ENCODE assay signal across 24 cellular contexts in the genomic region with DNA sequence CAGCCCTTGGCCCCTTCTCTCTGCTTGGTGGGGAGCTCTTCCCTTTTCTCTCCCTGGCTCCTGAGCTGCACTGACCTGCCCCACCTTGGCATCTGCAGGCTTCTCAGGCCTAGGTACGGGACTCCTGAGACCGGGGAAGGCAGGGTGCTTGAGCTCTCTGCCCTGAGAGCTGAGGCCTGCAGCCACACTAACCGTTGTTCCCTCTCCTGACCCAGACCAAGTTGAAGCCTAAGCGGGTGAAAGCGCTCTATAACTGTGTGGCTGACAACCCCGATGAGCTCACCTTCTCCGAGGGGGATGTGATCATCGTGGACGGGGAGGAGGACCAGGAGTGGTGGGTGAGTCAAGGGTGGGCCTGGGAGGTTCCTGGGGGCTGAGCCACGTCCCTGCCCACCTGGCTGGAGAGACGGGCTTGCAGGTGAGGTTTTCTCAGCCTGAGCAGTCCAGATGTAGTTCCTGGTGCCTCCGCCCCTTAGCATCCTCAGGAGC. TPM values are rescaled to one million over a fixed set of nuclear protein-coding genes. Genes with fewer than 3 reads are reported as not detected.
DNase-seq lines count a peak whose midpoint lies in the region; ATAC-seq and TF ChIP-seq lines count a peak whose summit lies in the region.
"Had no signal": no experiment of that assay in that cellular context is flagged by ENCODE, and none has a peak within 500 bp of the region (broad histone marks: within the 10 kb centered on the region; RNA-seq: fewer than 3 reads in every experiment).

No MANE protein-coding gene starts in this region.

- DNase-seq in T-helper 17 cell = no peak
- DNase-seq in mesenchymal stem cell = no peak
- DNase-seq in sigmoid colon = peak; percentile 56
- DNase-seq in T-cell = no peak
- no peak for DNase-seq in naive thymus-derived CD8-positive, alpha-beta T cell
- DNase-seq: activated CD4-positive, alpha-beta T cell treated with anti-CD3 and anti-CD28 coated beads for 1 hour; activated gamma-delta T cell; activated naive CD8-positive, alpha-beta T cell treated with anti-CD3 and anti-CD28 coated beads, Interleukin-2, amount 50 U/mL, for 24 hours; activated T-cell treated with anti-CD3 and anti-CD28 coated beads for 4 hours; AML-193; central memory CD4-positive, alpha-beta T cell; left lung; natural killer cell; NCI-H1417 treated with DMSO at 0.1 percent for 48 hours; NCI-H2081; NCI-H226; NCI-H748 treated with DMSO at 0.1 percent for 48 hours; stimulated activated CD4-positive, alpha-beta T cell treated with anti-CD3 and anti-CD28 coated beads, Interleukin-2, amount 100 ng/mL, for 48 hours had no signal

- H3K4me1 ChIP-seq in BLaER1 (peaks cover 37% of the 10 kb centered on the region), mesenchymal stem cell (ENCODE audit: control insufficient read depth, insufficient read depth, low read depth, low read length) (peaks cover 3% of the 10 kb centered on the region), sigmoid colon (peaks cover 0 to 40% (median 26%) of the 10 kb centered on the region in 4 donors)
- H3K4me1 ChIP-seq: left lung, pancreas, right atrium auricular region had no signal

- intact Hi-C loops in sigmoid colon (cut with DNase I) = no loop called here

- H3K27me3 Mint-ChIP-seq in T-helper 17 cell (no peaks in the 10 kb centered on the region), T-cell (no peaks in the 10 kb centered on the region)
- peaks cover 0 to 7% (median 0%) of the 10 kb centered on the region in 5 donors for H3K27me3 Mint-ChIP-seq in naive thymus-derived CD8-positive, alpha-beta T cell
- H3K27me3 Mint-ChIP-seq: activated naive CD8-positive, alpha-beta T cell treated with anti-CD3 and anti-CD28 coated beads, Interleukin-2, amount 50 U/mL, for 24 hours had no signal

- TF ChIP-seq EP300 in sigmoid colon (IDR thresholded peaks at IDR 0.05) = no peak

- peaks cover 11% of the 10 kb centered on the region for H3K79me1 ChIP-seq in mesenchymal stem cell (replicated peaks; ENCODE audit: low read length, poor library complexity, severe bottlenecking)

- H3K4me3 ChIP-seq in BLaER1 (no peak overlapping the region), mesenchymal stem cell (ENCODE audit: insufficient read depth in 1 of 2, low read depth in 1 of 2, low read length in 2 of 2) (no peak overlapping the region), sigmoid colon (no peak overlapping the region)
- H3K4me3 ChIP-seq: left lung, pancreas, right atrium auricular region had no signal

- no peaks in the 10 kb centered on the region for H3K9me3 ChIP-seq in BLaER1
- H3K9me3 ChIP-seq in T-helper 17 cell (ENCODE audit: control insufficient read depth, low read length, poor library complexity, severe bottlenecking) = no peaks in the 10 kb centered on the region
- no peaks in the 10 kb centered on the region for H3K9me3 ChIP-seq in mesenchymal stem cell (ENCODE audit: control insufficient read depth, low read length)
- no peaks in the 10 kb centered on the region for H3K9me3 ChIP-seq in sigmoid colon
- H3K9me3 ChIP-seq: left lung, pancreas, right atrium auricular region had no signal

- no peak overlapping the region for H2AFZ ChIP-seq in mesenchymal stem cell (ENCODE audit: low read depth, low read length)

- H3K4me2 ChIP-seq in BLaER1 (peak overlapping the region; percentile 55), mesenchymal stem cell (ENCODE audit: low read length, poor library complexity, severe bottlenecking) (no peak overlapping the region)

- H4K8ac ChIP-seq in mesenchymal stem cell (ENCODE audit: low read length) = no peak overlapping the region

- H3K27ac ChIP-seq in BLaER1 (peak overlapping the region; percentile 66), mesenchymal stem cell (ENCODE audit: low read length, poor library complexity, severe bottlenecking) (no peak overlapping the region), sigmoid colon (peak overlapping the region in 1 of 4 donors; percentile 12)
- H3K27ac ChIP-seq: left lung, pancreas, right atrium auricular region had no signal

- no peaks in the 10 kb centered on the region for H4K20me1 ChIP-seq in BLaER1

- ATAC-seq in T-helper 17 cell = no peak
- no peak for ATAC-seq in T-cell (replicated peaks in 1 of 4)
- no peak for ATAC-seq in naive thymus-derived CD8-positive, alpha-beta T cell
- no peak for ATAC-seq in GM21737 (IDR thresholded peaks at IDR 0.05; ENCODE audit: unreplicated experiment)
- no peak for ATAC-seq in HG03457 (IDR thresholded peaks at IDR 0.05; ENCODE audit: unreplicated experiment)
- ATAC-seq: activated naive CD8-positive, alpha-beta T cell treated with anti-CD3 and anti-CD28 coated beads, Interleukin-2, amount 50 U/mL, for 24 hours; left lung; natural killer cell; pancreas had no signal

- H4K91ac ChIP-seq in mesenchymal stem cell (ENCODE audit: low read length) = peak overlapping the region; percentile 4

- H3K36me3 ChIP-seq in BLaER1 (peaks cover 83% of the 10 kb centered on the region), mesenchymal stem cell (ENCODE audit: control insufficient read depth in 1 of 2, insufficient read depth in 2 of 2, low read depth in 1 of 2, low read length in 2 of 2) (peaks cover 50 to 69% of the 10 kb centered on the region in 2 experiments), sigmoid colon (peaks cover 0 to 42% (median 6%) of the 10 kb centered on the region in 4 donors)

- H3K36me3 Mint-ChIP-seq in T-helper 17 cell (ENCODE audit: low read depth) = no peaks in the 10 kb centered on the region
- peaks cover 3% of the 10 kb centered on the region for H3K36me3 Mint-ChIP-seq in T-cell
- peaks cover 0 to 3% (median 0%) of the 10 kb centered on the region in 3 donors for H3K36me3 Mint-ChIP-seq in naive thymus-derived CD8-positive, alpha-beta T cell
- H3K36me3 Mint-ChIP-seq: natural killer cell had no signal

- CTCF ChIA-PET in T-cell (lab: Charles Lee) = interaction anchor here in 1 of 2 donors (0.5 kb wide), 1 partner anchor 1628 kb away, joined by 3 read pairs; no protein-coding TSS in a partner anchor

- POLR2A ChIA-PET in T-cell (lab: Charles Lee) = interaction anchor here in 1 of 2 donors (0.5 kb wide), 1 partner anchor 485 kb away, joined by 13 read pairs; no protein-coding TSS in a partner anchor
- POLR2A ChIA-PET in naive thymus-derived CD8-positive, alpha-beta T cell (lab: Charles Lee) = no interaction called here

- H3K18ac ChIP-seq in mesenchymal stem cell (ENCODE audit: low read depth in 1 of 2, low read length in 2 of 2) = no peak overlapping the region

- WGBS in mesenchymal stem cell = 94% methylated on average over 12 of the region's 12 CpGs
- WGBS in sigmoid colon, 2 donors = 94 to 95% methylated on average over 12 of the region's 12 CpGs

- no peak for TF ChIP-seq POLR2A in sigmoid colon (IDR thresholded peaks at IDR 0.05)

- H3K23ac ChIP-seq in mesenchymal stem cell (ENCODE audit: low read length in 2 of 2) = no peak overlapping the region

- no peak overlapping the region for H3K4ac ChIP-seq in mesenchymal stem cell (ENCODE audit: low read depth in 1 of 2, low read length in 2 of 2)

- no peak overlapping the region for H2AK5ac ChIP-seq in mesenchymal stem cell (ENCODE audit: low read length, severe bottlenecking)

- H3K9me3 Mint-ChIP-seq in T-cell = no peaks in the 10 kb centered on the region
- no peaks in the 10 kb centered on the region for H3K9me3 Mint-ChIP-seq in naive thymus-derived CD8-positive, alpha-beta T cell
- H3K9me3 Mint-ChIP-seq: activated naive CD8-positive, alpha-beta T cell treated with anti-CD3 and anti-CD28 coated beads, Interleukin-2, amount 50 U/mL, for 24 hours; natural killer cell; T-helper 1 cell treated with Interleukin-12 subunit alpha and Interleukin-12 subunit beta and Interleukin-4 antibody, amounts not matched to agents 30 μg/mL and 1 μg/mL, for 36 hours had no signal

- no peak overlapping the region for H2BK12ac ChIP-seq in mesenchymal stem cell (ENCODE audit: low read length in 2 of 2)

- H3K9ac ChIP-seq in BLaER1 (no peak overlapping the region; the same call in 1 of the 2 replicates), mesenchymal stem cell (ENCODE audit: low read length) (no peak overlapping the region)

- H3K27ac Mint-ChIP-seq in T-helper 17 cell (peak overlapping the region; percentile 39), T-cell (no peak overlapping the region)
- H3K27ac Mint-ChIP-seq in naive thymus-derived CD8-positive, alpha-beta T cell = no peak overlapping the region
- H3K27ac Mint-ChIP-seq: activated naive CD8-positive, alpha-beta T cell treated with anti-CD3 and anti-CD28 coated beads, Interleukin-2, amount 50 U/mL, for 24 hours; T-helper 1 cell treated with Interleukin-12 subunit alpha and Interleukin-12 subunit beta and Interleukin-4 antibody, amounts not matched to agents 30 μg/mL and 1 μg/mL, for 36 hours had no signal

- H2BK120ac ChIP-seq in mesenchymal stem cell (ENCODE audit: low read depth, low read length) = no peak overlapping the region

- no peak overlapping the region for H2BK15ac ChIP-seq in mesenchymal stem cell (ENCODE audit: low read depth, poor library complexity, severe bottlenecking)

- no peak overlapping the region for H3K14ac ChIP-seq in mesenchymal stem cell (ENCODE audit: low read length in 2 of 2)

- H3K27me3 ChIP-seq in BLaER1 = no peaks in the 10 kb centered on the region
- no peaks in the 10 kb centered on the region for H3K27me3 ChIP-seq in mesenchymal stem cell (ENCODE audit: control insufficient read depth in 1 of 2, insufficient read depth in 1 of 2, low read length in 2 of 2)
- H3K27me3 ChIP-seq in sigmoid colon = no peaks in the 10 kb centered on the region
- H3K27me3 ChIP-seq: left lung, pancreas, right atrium auricular region had no signal

- H2BK5ac ChIP-seq in mesenchymal stem cell (ENCODE audit: low read depth, low read length, poor library complexity, severe bottlenecking) = no peak overlapping the region

- H3K4me3 Mint-ChIP-seq in T-helper 17 cell (no peak overlapping the region), T-cell (no peak overlapping the region)
- no peak overlapping the region for H3K4me3 Mint-ChIP-seq in naive thymus-derived CD8-positive, alpha-beta T cell
- H3K4me3 Mint-ChIP-seq: activated naive CD8-positive, alpha-beta T cell treated with anti-CD3 and anti-CD28 coated beads, Interleukin-2, amount 50 U/mL, for 24 hours; natural killer cell; T-helper 1 cell treated with Interleukin-12 subunit alpha and Interleukin-12 subunit beta and Interleukin-4 antibody, amounts not matched to agents 30 μg/mL and 1 μg/mL, for 36 hours had no signal

- no peak for TF ChIP-seq CTCF in sigmoid colon (IDR thresholded peaks at IDR 0.05)

- H3K4me1 Mint-ChIP-seq in T-helper 17 cell = peaks cover 7% of the 10 kb centered on the region
- H3K4me1 Mint-ChIP-seq in T-cell = peaks cover 5 to 9% (median 6%) of the 10 kb centered on the region in 3 donors
- peaks cover 0 to 4% (median under 1%) of the 10 kb centered on the region in 4 donors for H3K4me1 Mint-ChIP-seq in naive thymus-derived CD8-positive, alpha-beta T cell
- H3K4me1 Mint-ChIP-seq: activated naive CD8-positive, alpha-beta T cell treated with anti-CD3 and anti-CD28 coated beads, Interleukin-2, amount 50 U/mL, for 24 hours had no signal

RNA-seq across cellular contexts. Expression of a gene that starts 22.2 kb away (rescaled TPM):
- total RNA-seq in T-helper 17 cell = 10 to 100 TPM; 62.6 to 74.9 TPM
- polyA plus RNA-seq in mesenchymal stem cell (2013, experiment 1 of 2) = 138 TPM
- 132 TPM for polyA plus RNA-seq in mesenchymal stem cell (2013, experiment 2 of 2)
- 10 to 100 TPM; 52.3 to 75.6 (median 61.6) TPM for total RNA-seq in sigmoid colon
- 10 to 100 TPM; 24.3 to 99.7 (median 47.4) TPM for polyA plus RNA-seq in sigmoid colon
- 10 to 100 TPM; 46.5 to 76.7 (median 69.0) TPM for total RNA-seq in T-cell
- 10 to 100 TPM; 60.2 to 63.5 TPM for total RNA-seq in naive thymus-derived CD8-positive, alpha-beta T cell
- 100 to 1,000 TPM; 122 to 136 (median 136) TPM for polyA plus RNA-seq in naive thymus-derived CD8-positive, alpha-beta T cell

RNA-seq across cellular contexts. Expression of a gene that starts 22.4 kb away (rescaled TPM):
- total RNA-seq in T-helper 17 cell (10 to 100 TPM; 18.1 to 19.0 TPM), sigmoid colon (10 to 100 TPM; 22.9 to 33.5 (median 27.5) TPM), T-cell (10 to 100 TPM; 16.0 to 25.1 (median 21.3) TPM)
- polyA plus RNA-seq in mesenchymal stem cell (2013, experiment 1 of 2) = 26.5 TPM
- polyA plus RNA-seq in mesenchymal stem cell (2013, experiment 2 of 2) = 27.3 TPM
- polyA plus RNA-seq in sigmoid colon = 10 to 100 TPM; 14.4 to 23.6 (median 14.6) TPM
- 10 to 100 TPM; 28.7 to 28.8 TPM for total RNA-seq in naive thymus-derived CD8-positive, alpha-beta T cell
- 10 to 100 TPM; 21.3 to 32.3 (median 24.4) TPM for polyA plus RNA-seq in naive thymus-derived CD8-positive, alpha-beta T cell
